ENCODE assay signal across 16 cellular contexts in the genomic region with DNA sequence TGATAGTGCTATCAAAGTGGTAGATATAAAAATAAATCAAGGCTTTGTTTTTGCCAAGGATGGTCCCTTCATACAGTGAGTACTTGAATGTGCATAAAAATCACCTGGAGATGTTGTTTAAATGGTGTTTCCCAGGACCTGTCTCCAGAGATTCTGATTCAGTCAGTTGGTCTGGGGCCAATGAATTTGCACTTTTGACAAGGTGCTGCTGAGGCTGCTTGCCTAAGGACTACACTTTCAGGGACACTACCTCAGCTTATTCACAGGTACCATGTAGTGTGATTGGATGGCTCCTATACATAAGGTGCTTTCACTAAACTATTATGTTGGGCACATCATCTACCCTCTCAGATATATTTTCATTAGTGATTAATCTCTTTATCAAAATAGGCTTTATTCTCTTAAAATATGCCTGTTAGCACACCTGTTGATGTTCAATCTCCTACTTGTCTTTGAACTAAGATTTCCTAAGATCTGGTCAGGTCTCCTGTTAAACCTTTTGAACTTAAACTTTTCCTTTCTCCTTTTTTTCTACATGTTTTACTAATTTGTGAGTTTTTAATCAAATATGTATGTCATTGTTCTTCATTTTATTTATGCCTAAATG.
"Had no signal": no experiment of that assay in that cellular context is flagged by ENCODE, and none has a peak within 500 bp of the region (broad histone marks: within the 10 kb centered on the region; RNA-seq: fewer than 3 reads in every experiment).

No MANE protein-coding gene starts in this region.

- H3K9me3 ChIP-seq: adrenal gland had no signal

- H3K27me3 ChIP-seq: adrenal gland had no signal

- H3K27ac ChIP-seq: adrenal gland had no signal

- H3K4me3 ChIP-seq: adrenal gland, lung had no signal

- FAIRE-seq: endothelial cell of umbilical vein had no signal

- DNase-seq: activated CD4-positive, alpha-beta T cell treated with anti-CD3 and anti-CD28 coated beads, Interleukin-2, amount 50 U/mL, for 4 hours; activated CD4-positive, CD25-positive, alpha-beta regulatory T cell treated with anti-CD3 and anti-CD28 coated beads, Interleukin-2, amount 50 U/mL, for 72 hours; activated effector memory CD4-positive, alpha-beta T cell treated with anti-CD3 and anti-CD28 coated beads, Interleukin-2, amount 50 U/mL, for 16 hours; adrenal gland; central memory CD4-positive, alpha-beta T cell; cortex of kidney; effector CD4-positive, alpha-beta T cell; foreskin melanocyte; kidney glomerular epithelial cell; midbrain; stimulated activated CD4-positive, alpha-beta T cell treated with anti-CD3 and anti-CD28 coated beads, Interleukin-12 subunit alpha, Interleukin-12 subunit beta, amount 100 ng/mL, for 4 hours; stimulated activated CD4-positive, alpha-beta T cell treated with anti-CD3 and anti-CD28 coated beads, Interleukin-2, amount 100 ng/mL, for 24 hours; T-helper 1 cell; trophoblast cell had no signal
